In the genomic region with DNA sequence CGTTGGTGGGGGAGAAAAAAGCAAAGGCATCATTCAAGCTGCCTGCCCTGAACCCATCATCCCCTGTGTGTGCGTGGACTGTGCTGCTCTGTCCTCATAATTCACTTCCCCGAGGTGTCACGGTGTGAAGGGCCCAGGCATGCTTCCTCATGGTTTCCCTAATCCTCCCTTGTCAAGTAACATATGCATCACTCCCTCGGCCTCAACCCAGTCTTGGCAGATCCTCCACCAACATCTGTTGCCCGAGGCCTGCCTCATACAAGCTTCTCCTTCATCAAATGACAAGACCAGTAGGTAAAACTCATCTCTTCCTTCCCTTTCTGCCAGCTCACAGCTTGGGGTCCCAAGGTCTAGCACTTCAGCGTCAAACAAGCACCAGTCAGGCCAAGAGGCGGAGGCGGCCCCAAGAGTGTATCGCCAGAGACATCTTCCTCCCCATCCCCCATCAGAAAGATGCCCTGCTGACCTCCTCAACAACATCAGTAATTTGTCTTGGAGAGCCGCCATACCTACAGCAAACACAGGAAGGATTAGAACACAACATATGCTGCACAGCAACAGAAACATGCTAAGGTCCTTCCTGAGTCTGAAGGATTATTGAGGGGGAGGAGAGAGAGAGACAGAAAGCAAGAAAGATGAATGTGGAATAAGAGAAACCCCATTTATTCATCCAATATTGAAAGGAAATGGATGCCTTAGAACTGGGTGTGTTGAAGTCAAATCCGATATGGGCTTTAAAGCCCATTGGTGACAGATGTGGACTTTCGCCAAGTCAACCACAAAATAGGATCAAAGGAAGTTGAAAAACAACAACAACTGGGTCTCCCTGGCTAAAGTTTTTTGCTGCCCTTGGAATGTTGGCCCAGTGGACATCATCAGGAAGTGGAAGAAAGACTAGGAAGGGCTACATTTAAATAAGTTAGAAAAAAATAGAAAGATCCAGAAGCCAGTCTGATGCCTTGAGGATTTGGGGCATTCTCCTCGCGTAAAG, we compare ENCODE assay signal across 19 cellular contexts. TPM values are rescaled to one million over a fixed set of nuclear protein-coding genes. Genes with fewer than 3 reads are reported as not detected.
DNase-seq lines count a peak whose midpoint lies in the region; ATAC-seq lines count a peak whose summit lies in the region.
"Had no signal": no experiment of that assay in that cellular context is flagged by ENCODE, and none has a peak within 500 bp of the region (broad histone marks: within the 10 kb centered on the region; RNA-seq: fewer than 3 reads in every experiment).

No MANE protein-coding gene starts in this region.

- no peaks in the 10 kb centered on the region for H3K27me3 ChIP-seq in adipocyte (replicated peaks; ENCODE audit: control insufficient read depth, insufficient read depth, low read length)
- H3K27me3 ChIP-seq: ascending aorta, BLaER1 had no signal

- H3K4me1 ChIP-seq in adipocyte (ENCODE audit: control insufficient read depth, insufficient read depth, low read length) = peaks cover 7% of the 10 kb centered on the region
- H3K4me1 ChIP-seq: ascending aorta, BLaER1 had no signal

- DNase-seq in DMS 273 treated with DMSO at 0.1 percent for 48 hours (lab: John Stamatoyannopoulos, UW) (peak; percentile 99), NCI-H1694 treated with DMSO at 0.1 percent for 48 hours (lab: John Stamatoyannopoulos, UW) (peak; percentile 87), adipocyte (ENCODE audit: low read depth) (peak; percentile 16), myocyte (ENCODE audit: low read depth) (peak; percentile 78), OCI-M2 (lab: John Stamatoyannopoulos, UW; ENCODE audit: unreplicated experiment) (no peak), T1000 (lab: John Stamatoyannopoulos, UW) (no peak)
- DNase-seq: activated gamma-delta T cell treated with Interleukin-2 at 50 U/mL for 16 hours, HCEC 1CT, mesendoderm, NCI-H187 treated with DMSO at 0.1 percent for 48 hours, SHP77 treated with DMSO at 0.1 percent for 48 hours had no signal

- ATAC-seq in activated CD4-positive, CD25-positive, alpha-beta regulatory T cell treated with anti-CD3 and anti-CD28 coated beads, Interleukin-2, amount 50 U/mL, for 24 hours = no peak
- no peak for ATAC-seq in HG03139 (IDR thresholded peaks at IDR 0.05; ENCODE audit: unreplicated experiment)
- ATAC-seq: stimulated activated effector memory CD8-positive, alpha-beta T cell treated with anti-CD3 and anti-CD28 coated beads, Interleukin-12 subunit alpha, Interleukin-12 subunit beta, amount 100 ng/mL, for 72 hours had no signal

- H3K36me3 ChIP-seq in adipocyte (ENCODE audit: control insufficient read depth, insufficient read depth, low read length, severe bottlenecking) = no peaks in the 10 kb centered on the region
- H3K36me3 ChIP-seq: ascending aorta, BLaER1 had no signal

- no peak overlapping the region for H3K4me3 ChIP-seq in adipocyte (ENCODE audit: low read length)
- H3K4me3 ChIP-seq: ascending aorta, BLaER1, coronary artery, smooth muscle cell had no signal

- no peaks in the 10 kb centered on the region for H3K9me3 ChIP-seq in adipocyte (ENCODE audit: control insufficient read depth, low read length)
- H3K9me3 ChIP-seq: BLaER1 had no signal

- no peak overlapping the region for H3K9ac ChIP-seq in adipocyte (ENCODE audit: low read length)
- H3K9ac ChIP-seq: BLaER1 had no signal

RNA-seq across cellular contexts. Expression of a gene that starts 38.4 kb away (rescaled TPM):
- 2.4 and 2.7 TPM in 2 replicates for total RNA-seq in myocyte
- 4.4 TPM for polyA plus RNA-seq in myocyte (2012)
- total RNA-seq: T-helper 2 cell treated with Interferon-gamma antibody and Interleukin-4, amounts not matched to agents 100 ng/mL and 5 ng/mL, for 36 hours had no signal

Comparison
In these comparisons a context has a peak if more than half of its experiments do, and no peak if none do; other contexts are left out.
1. DNase-seq: peak in DMS 273 treated with DMSO at 0.1 percent for 48 hours (single experiment), NCI-H1694 treated with DMSO at 0.1 percent for 48 hours (single experiment), adipocyte (single experiment) and myocyte (single experiment); none in OCI-M2 (single experiment) and T1000 (single experiment).